ENCODE assay signal across 23 cellular contexts in the genomic region with DNA sequence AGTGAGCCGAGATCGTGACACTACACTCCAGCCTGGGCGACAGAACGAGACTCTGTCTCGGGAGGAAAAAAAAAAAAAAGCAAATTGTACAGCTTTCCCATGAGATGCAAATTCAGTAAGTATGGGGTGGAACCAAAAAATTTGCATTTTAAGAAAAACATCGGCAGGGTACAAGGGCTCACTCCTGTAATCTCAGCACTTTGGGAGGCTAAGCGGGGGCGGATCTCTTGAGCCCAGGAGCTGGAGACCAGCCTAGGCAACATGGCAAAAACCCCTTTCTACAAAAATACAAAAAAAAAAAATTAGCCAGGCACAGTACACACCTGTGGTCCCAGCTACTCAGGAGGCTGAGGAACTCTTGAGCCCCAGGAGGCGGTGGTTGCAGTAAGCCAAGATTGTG.
"Had no signal": no experiment of that assay in that cellular context is flagged by ENCODE, and none has a peak within 500 bp of the region (broad histone marks: within the 10 kb centered on the region; RNA-seq: fewer than 3 reads in every experiment).

No MANE protein-coding gene starts in this region.

- H3K4me1 ChIP-seq: adrenal gland, body of pancreas, left ventricle myocardium inferior, upper lobe of left lung, vagina had no signal

- H3K9me3 Mint-ChIP-seq: activated naive CD4-positive, alpha-beta T cell treated with anti-CD3 and anti-CD28 coated beads, Interleukin-2, amount 50 U/mL, for 72 hours; stimulated activated naive CD8-positive, alpha-beta T cell treated with anti-CD3 and anti-CD28 coated beads, Interleukin-15, amount 100 ng/mL, for 72 hours had no signal

- H3K4me3 ChIP-seq: adrenal gland, body of pancreas, gastrocnemius medialis, left ventricle myocardium inferior, lung, mucosa of descending colon, thyroid gland, upper lobe of left lung, vagina had no signal

- FAIRE-seq: colon had no signal

- DNase-seq: activated CD4-positive, alpha-beta T cell treated with anti-CD3 and anti-CD28 coated beads for 48 hours; activated CD4-positive, alpha-beta T cell treated with anti-CD3 and anti-CD28 coated beads, Interleukin-2, amount 50 U/mL, for 48 hours; activated naive CD4-positive, alpha-beta T cell; activated T-cell treated with anti-CD3 and anti-CD28 coated beads, Interleukin-2, amount 50 U/mL, for 48 hours; adrenal gland; aorta; body of pancreas; effector CD8-positive, alpha-beta T cell; gastrocnemius medialis; glutamatergic neuron; islet precursor cell; left ventricle myocardium inferior; mucosa of descending colon; stimulated activated naive CD8-positive, alpha-beta T cell treated with anti-CD3 and anti-CD28 coated beads, Interleukin-15, amount 100 ng/mL, for 72 hours; T-helper 1 cell; thyroid gland; upper lobe of left lung had no signal

- H3K27me3 Mint-ChIP-seq: stimulated activated naive CD8-positive, alpha-beta T cell treated with anti-CD3 and anti-CD28 coated beads, Interleukin-15, amount 100 ng/mL, for 72 hours had no signal

- H3K9me3 ChIP-seq: adrenal gland, body of pancreas, gastrocnemius medialis, left ventricle myocardium inferior, mucosa of descending colon, thyroid gland, upper lobe of left lung, vagina had no signal

- H3K27me3 ChIP-seq: adrenal gland, body of pancreas, gastrocnemius medialis, thyroid gland, upper lobe of left lung, vagina had no signal

- ATAC-seq: activated CD4-positive, CD25-positive, alpha-beta regulatory T cell treated with anti-CD3 and anti-CD28 coated beads, Interleukin-2, amount 50 U/mL, for 24 hours; activated naive CD4-positive, alpha-beta T cell treated with anti-CD3 and anti-CD28 coated beads, Interleukin-2, amount 50 U/mL, for 72 hours; body of pancreas; gastrocnemius medialis; mucosa of descending colon; stimulated activated naive CD8-positive, alpha-beta T cell treated with anti-CD3 and anti-CD28 coated beads, Interleukin-15, amount 100 ng/mL, for 72 hours had no signal

- H3K4me3 Mint-ChIP-seq: stimulated activated naive CD8-positive, alpha-beta T cell treated with anti-CD3 and anti-CD28 coated beads, Interleukin-15, amount 100 ng/mL, for 72 hours had no signal

- H3K27ac ChIP-seq: adrenal gland, body of pancreas, gastrocnemius medialis, left ventricle myocardium inferior, thyroid gland, upper lobe of left lung, vagina, VCaP had no signal
